20 cellular contexts compared by ENCODE assay signal in genomic region chr20:23550227-23550626, GRCh38. TPM values are rescaled to one million over a fixed set of nuclear protein-coding genes. Genes with fewer than 3 reads are reported as not detected.
A peak's percentile ranks its signal among the peaks of the same experiment; 100 is the strongest.
DNase-seq lines count a peak whose midpoint lies in the region; ATAC-seq, FAIRE-seq and TF ChIP-seq lines count a peak whose summit lies in the region.
"Had no signal": no experiment of that assay in that cellular context is flagged by ENCODE, and none has a peak within 500 bp of the region (broad histone marks: within the 10 kb centered on the region; RNA-seq: fewer than 3 reads in every experiment).

No MANE protein-coding gene starts in this region.

- H3K9me3 ChIP-seq in H1 (ENCODE audit: insufficient read depth in 2 of 2, low read depth in 1 of 2, low read length in 1 of 2): no peaks in the 10 kb centered on the region
- H3K9me3 ChIP-seq in keratinocyte (ENCODE audit: control insufficient read depth, low read depth, low read length): no peaks in the 10 kb centered on the region

- H2BK5ac ChIP-seq in H1 (ENCODE audit: low read depth, low read length): no peak overlapping the region

- no peaks in the 10 kb centered on the region for H3K36me3 ChIP-seq in H1 (ENCODE audit: control insufficient read depth in 2 of 4, insufficient read depth in 4 of 4, low read length in 3 of 4)
- no peaks in the 10 kb centered on the region for H3K36me3 ChIP-seq in keratinocyte (ENCODE audit: control insufficient read depth in 2 of 2, extremely low read depth in 1 of 2, insufficient read depth in 2 of 2, low read length in 2 of 2)

- H4K20me1 ChIP-seq in H1 (replicated peaks in 1 of 2; ENCODE audit: control insufficient read depth in 1 of 2, insufficient read depth in 2 of 2, low read length in 2 of 2) (no peaks in the 10 kb centered on the region), keratinocyte (ENCODE audit: control insufficient read depth, extremely low read depth, insufficient read depth, low read length) (no peaks in the 10 kb centered on the region)

- H3K23me2 ChIP-seq in H1 (ENCODE audit: low read depth, low read length): no peaks in the 10 kb centered on the region

- WGBS in H1 (ENCODE audit: extremely low coverage in 1 of 2, insufficient coverage in 1 of 2, insufficient read length in 1 of 2, insufficient replicate concordance in 2 of 2, low coverage in 1 of 2, low lambda C conversion rate in 2 of 2, missing lambda C conversion rate in 1 of 2), 2 experiments: 93% methylated on average over 4 of the region's 4 CpGs; no CpG with 5 or more reads in 1 of the 2 experiments

- no peak overlapping the region for H2AK5ac ChIP-seq in H1 (ENCODE audit: low read depth, low read length)

- H3K4ac ChIP-seq in H1 (replicated peaks; ENCODE audit: insufficient read length, low read depth, low read length): no peak overlapping the region

- H3K4me3 ChIP-seq in H1 (ENCODE audit: extremely low read depth in 1 of 4, insufficient read depth in 2 of 4, low read depth in 3 of 4, low read length in 4 of 4) (no peak overlapping the region), keratinocyte (ENCODE audit: control insufficient read depth in 2 of 3, extremely low read depth in 1 of 3, insufficient read depth in 2 of 3, low read depth in 1 of 3, low read length in 3 of 3) (no peak overlapping the region)

- no peak overlapping the region for H3K4me3 Mint-ChIP-seq in stimulated activated naive CD8-positive, alpha-beta T cell treated with anti-CD3 and anti-CD28 coated beads, Interleukin-15, amount 100 ng/mL, for 72 hours
- H3K4me3 Mint-ChIP-seq: CD14-positive monocyte; CD8-positive, alpha-beta T cell had no signal

- no peak overlapping the region for H2BK15ac ChIP-seq in H1 (ENCODE audit: low read length)

- FAIRE-seq in H1 (lab: Jason Lieb, UNC): no peak
- no peak for FAIRE-seq in keratinocyte (lab: Jason Lieb, UNC)
- FAIRE-seq: D721Med, GM19239, HTR-8/SVneo had no signal

- TF ChIP-seq POLR2A in H1 (IDR thresholded peaks at IDR 0.05; ENCODE audit: control extremely low read depth in 1 of 2, low read depth in 2 of 2, low read length in 2 of 2): no peak

- H4K8ac ChIP-seq in H1 (ENCODE audit: extremely low read depth, insufficient read depth, low read length): no peak overlapping the region

- H4K91ac ChIP-seq in H1 (replicated peaks; ENCODE audit: insufficient read length, low read length): peak overlapping the region; percentile 64

- no peaks in the 10 kb centered on the region for H3K4me1 Mint-ChIP-seq in stimulated activated naive CD8-positive, alpha-beta T cell treated with anti-CD3 and anti-CD28 coated beads, Interleukin-15, amount 100 ng/mL, for 72 hours
- H3K4me1 Mint-ChIP-seq: CD14-positive monocyte had no signal

- H3K79me1 ChIP-seq in H1 (ENCODE audit: low read depth, low read length): no peaks in the 10 kb centered on the region

- no peaks in the 10 kb centered on the region for H3K9me1 ChIP-seq in keratinocyte (ENCODE audit: control insufficient read depth, extremely low read depth, insufficient read depth, low read length)

- H3K27me3 Mint-ChIP-seq in stimulated activated naive CD8-positive, alpha-beta T cell treated with anti-CD3 and anti-CD28 coated beads, Interleukin-15, amount 100 ng/mL, for 72 hours: peaks cover 24% of the 10 kb centered on the region

- H3K4me1 ChIP-seq in H1 (replicated peaks in 1 of 4; ENCODE audit: control insufficient read depth in 3 of 4, insufficient read depth in 4 of 4, low read length in 3 of 4) (no peaks in the 10 kb centered on the region), keratinocyte (ENCODE audit: control insufficient read depth, extremely low read depth, insufficient read depth, low read length) (peaks cover 4% of the 10 kb centered on the region)

- POLR2A ChIA-PET in H1 (lab: Charles Lee; ENCODE audit: partially characterized antibody): no interaction called here

- H2BK120ac ChIP-seq in H1 (replicated peaks; ENCODE audit: low read depth, low read length): no peak overlapping the region

- CTCF ChIA-PET in H1 (lab: Charles Lee; ENCODE audit: partially characterized antibody): interaction anchor here (0.6 kb wide), 1 partner anchor 95 kb away, joined by 3 read pairs; no protein-coding TSS in a partner anchor

- H3K56ac ChIP-seq in H1 (replicated peaks; ENCODE audit: insufficient read length, low read depth, low read length): no peak overlapping the region

- H3K9me3 Mint-ChIP-seq in stimulated activated naive CD8-positive, alpha-beta T cell treated with anti-CD3 and anti-CD28 coated beads, Interleukin-15, amount 100 ng/mL, for 72 hours: peaks cover 0 to 4% of the 10 kb centered on the region in 2 donors
- H3K9me3 Mint-ChIP-seq: CD8-positive, alpha-beta T cell had no signal

- no peak overlapping the region for H3K27ac ChIP-seq in H1 (ENCODE audit: low read depth, low read length)
- H3K27ac ChIP-seq in keratinocyte (ENCODE audit: control insufficient read depth, insufficient read depth, low read length): no peak overlapping the region
- H3K27ac ChIP-seq: 22Rv1 had no signal

- no peak overlapping the region for H3K18ac ChIP-seq in H1 (ENCODE audit: extremely low read depth, low read length)

- H3K27ac Mint-ChIP-seq in stimulated activated naive CD8-positive, alpha-beta T cell treated with anti-CD3 and anti-CD28 coated beads, Interleukin-15, amount 100 ng/mL, for 72 hours: no peak overlapping the region
- H3K27ac Mint-ChIP-seq: CD14-positive monocyte; CD8-positive, alpha-beta T cell had no signal

- no peak overlapping the region for H3K14ac ChIP-seq in H1 (ENCODE audit: insufficient read length)

- H3K79me2 ChIP-seq in H1 (ENCODE audit: control insufficient read depth in 1 of 2, insufficient read depth in 2 of 2, low read length in 2 of 2) (no peaks in the 10 kb centered on the region), keratinocyte (ENCODE audit: control insufficient read depth, insufficient read depth, low read length) (no peaks in the 10 kb centered on the region)

- H3K23ac ChIP-seq in H1 (ENCODE audit: insufficient read length): no peak overlapping the region

- H3K9ac ChIP-seq in H1 (replicated peaks in 1 of 4; ENCODE audit: extremely low read depth in 1 of 4, low read depth in 3 of 4, low read length in 3 of 4) (no peak overlapping the region), keratinocyte (ENCODE audit: control insufficient read depth, extremely low read depth, insufficient read depth, low read length) (no peak overlapping the region)

- TF ChIP-seq CTCF in H1 (IDR thresholded peaks at IDR 0.05; ENCODE audit: control extremely low read depth in 1 of 3, insufficient read depth in 1 of 3, low read depth in 1 of 3, low read length in 3 of 3): no peak
- TF ChIP-seq CTCF in keratinocyte (optimal IDR thresholded peaks at IDR 0.05 in 1 of 3, IDR thresholded peaks at IDR 0.05 in 1 of 3, conservative IDR thresholded peaks at IDR 0.05 in 1 of 3; ENCODE audit: extremely low read depth in 1 of 3, insufficient read depth in 2 of 3, low read length in 3 of 3): no peak

- peak overlapping the region; percentile 65; the same call in 1 of the 2 replicates for H2AFZ ChIP-seq in H1 (ENCODE audit: low read length)
- peak overlapping the region; percentile 65 for H2AFZ ChIP-seq in keratinocyte (ENCODE audit: control insufficient read depth, low read length)

- no peaks in the 10 kb centered on the region for H3K27me3 ChIP-seq in H1 (replicated peaks in 1 of 4; ENCODE audit: control insufficient read depth in 3 of 4, extremely low read depth in 1 of 4, insufficient read depth in 3 of 4, low read length in 3 of 4)
- H3K27me3 ChIP-seq in keratinocyte (ENCODE audit: control insufficient read depth, extremely low read depth, insufficient read depth, low read length): no peaks in the 10 kb centered on the region

- no peak for TF ChIP-seq EP300 in H1 (IDR thresholded peaks at IDR 0.05; ENCODE audit: borderline replicate concordance in 1 of 2, low read depth in 2 of 2, low read length in 2 of 2)

- H3K4me2 ChIP-seq in H1 (ENCODE audit: insufficient read depth in 1 of 2, low read depth in 2 of 2, low read length in 2 of 2) (no peak overlapping the region), keratinocyte (ENCODE audit: control insufficient read depth, extremely low read depth, insufficient read depth, low read depth, low read length) (peak overlapping the region; percentile 42)

- dilution Hi-C loops in keratinocyte (cut with MboI; ENCODE audit: extremely low pct_ligation_motif_present, low sequenced_read_pairs): no loop called here

- H2BK12ac ChIP-seq in H1 (ENCODE audit: low read depth, low read length): no peak overlapping the region

- no peak overlapping the region for H4K5ac ChIP-seq in H1 (ENCODE audit: insufficient read length, low read depth, low read length)

- DNase-seq in DMS153 (lab: John Stamatoyannopoulos, UW) (peak; percentile 15), DMS153 treated with DMSO at 0.1 percent for 48 hours (lab: John Stamatoyannopoulos, UW; ENCODE audit: unreplicated experiment) (no peak), HPDE6-E6E7 (ENCODE audit: extremely low spot score) (peak; percentile 85), H1 (ENCODE audit: low read depth in 1 of 2, low spot score in 2 of 2) (no peak), keratinocyte (ENCODE audit: low read depth, low spot score) (no peak), NCI-H345 (lab: John Stamatoyannopoulos, UW) (no peak)
- no peak for DNase-seq in stimulated activated naive CD8-positive, alpha-beta T cell treated with anti-CD3 and anti-CD28 coated beads, Interleukin-15, amount 100 ng/mL, for 72 hours
- DNase-seq: CD8-positive, alpha-beta T cell; COR-L47; DMS53; GF-D8; H7 had no signal

- no peak for ATAC-seq in HG03460 (IDR thresholded peaks at IDR 0.05; ENCODE audit: unreplicated experiment)
- ATAC-seq in stimulated activated naive CD8-positive, alpha-beta T cell treated with anti-CD3 and anti-CD28 coated beads, Interleukin-15, amount 100 ng/mL, for 72 hours: no peak
- ATAC-seq: CD8-positive, alpha-beta T cell had no signal

- TF ChIP-seq RAD21 in H1 (IDR thresholded peaks at IDR 0.05 in 1 of 2, conservative IDR thresholded peaks at IDR 0.05 in 1 of 2; ENCODE audit: low read depth in 2 of 2, low read length in 2 of 2): no peak

- no peak overlapping the region for H2BK20ac ChIP-seq in H1 (ENCODE audit: low read length)

RNA-seq across cellular contexts. Expression of gene CST9L, which starts 18.1 kb away (rescaled TPM):
- not detected in 2 replicates for total RNA-seq in H1 (2021; fragmentation: NEBNext Ultra II Directional; extraction: Animal tissue kit (Norgen Biotek cat#: 25700))
- polyA plus RNA-seq in H1 (2011; rRNA removed) (not detected in 2 replicates), keratinocyte (not detected in 3 replicates)
- not detected for polyA plus RNA-seq in H1 (2011; cell fraction: cytosol; rRNA removed)
- not detected for polyA plus RNA-seq in H1 (2011; cell fraction: nucleus; rRNA removed)
- polyA plus RNA-seq in H1 (2012, experiment 1 of 2): not detected in 4 replicates
- polyA plus RNA-seq in H1 (2012, experiment 2 of 2): not detected
- polyA plus RNA-seq in H1 (2013, experiment 1 of 2): not detected
- not detected for polyA plus RNA-seq in H1 (2013, experiment 2 of 2)
- not detected in 2 replicates for polyA minus RNA-seq in H1 (2011; rRNA and poly(A)+ RNA removed)
- polyA minus RNA-seq in H1 (2011; cell fraction: cytosol; rRNA and poly(A)+ RNA removed): not detected
- not detected for polyA minus RNA-seq in H1 (2011; cell fraction: nucleus; rRNA and poly(A)+ RNA removed)
- not detected for polyA plus RNA-seq in keratinocyte (2011; ENCODE audit: low read depth)
- polyA plus RNA-seq in keratinocyte (2011; cell fraction: cytosol; rRNA removed): not detected in 2 replicates
- polyA plus RNA-seq in keratinocyte (2011; cell fraction: nucleus; rRNA removed): not detected in 2 replicates
- not detected in 2 replicates for polyA plus RNA-seq in keratinocyte (2012; ENCODE audit: low replicate concordance)
- polyA minus RNA-seq in keratinocyte: not detected in 3 replicates
- not detected for polyA minus RNA-seq in keratinocyte (2011; cell fraction: cytosol; rRNA and poly(A)+ RNA removed)
- polyA minus RNA-seq in keratinocyte (2011; cell fraction: nucleus; rRNA and poly(A)+ RNA removed): not detected in 2 replicates
- total RNA-seq: A673; CD8-positive, alpha-beta T cell; H7 had no signal
- polyA plus RNA-seq: BJ, CD14-positive monocyte had no signal

RNA-seq across cellular contexts. Expression of gene CST9, which starts 55.5 kb away (rescaled TPM):
- total RNA-seq in H1 (2021; fragmentation: NEBNext Ultra II Directional; extraction: Animal tissue kit (Norgen Biotek cat#: 25700)): 0.19 TPM in 1 of 2 replicates, not detected in the other
- polyA plus RNA-seq in H1 (2011; rRNA removed) (0.05 and 0.08 TPM in 2 replicates), keratinocyte (not detected in 3 replicates)
- polyA plus RNA-seq in H1 (2011; cell fraction: cytosol; rRNA removed): 0.09 TPM
- polyA plus RNA-seq in H1 (2011; cell fraction: nucleus; rRNA removed): 0.13 TPM
- polyA plus RNA-seq in H1 (2012, experiment 1 of 2): not detected in 4 replicates
- polyA plus RNA-seq in H1 (2012, experiment 2 of 2): not detected
- polyA plus RNA-seq in H1 (2013, experiment 1 of 2): not detected
- not detected for polyA plus RNA-seq in H1 (2013, experiment 2 of 2)
- polyA minus RNA-seq in H1 (2011; rRNA and poly(A)+ RNA removed): 0.09 TPM in 1 of 2 replicates, not detected in the other
- not detected for polyA minus RNA-seq in H1 (2011; cell fraction: cytosol; rRNA and poly(A)+ RNA removed)
- polyA minus RNA-seq in H1 (2011; cell fraction: nucleus; rRNA and poly(A)+ RNA removed): not detected
- not detected for polyA plus RNA-seq in keratinocyte (2011; ENCODE audit: low read depth)
- not detected in 2 replicates for polyA plus RNA-seq in keratinocyte (2011; cell fraction: cytosol; rRNA removed)
- not detected in 2 replicates for polyA plus RNA-seq in keratinocyte (2011; cell fraction: nucleus; rRNA removed)
- polyA plus RNA-seq in keratinocyte (2012; ENCODE audit: low replicate concordance): not detected in 2 replicates
- 0.32 TPM in 1 of 3 replicates, not detected in the others for polyA minus RNA-seq in keratinocyte
- polyA minus RNA-seq in keratinocyte (2011; cell fraction: cytosol; rRNA and poly(A)+ RNA removed): not detected
- polyA minus RNA-seq in keratinocyte (2011; cell fraction: nucleus; rRNA and poly(A)+ RNA removed): not detected in 2 replicates
- total RNA-seq: A673; CD8-positive, alpha-beta T cell; H7 had no signal
- polyA plus RNA-seq: BJ had no signal

RNA-seq across cellular contexts. Expression of gene CST8, which starts 59.3 kb away (rescaled TPM):
- total RNA-seq in H1 (2021; fragmentation: NEBNext Ultra II Directional; extraction: Animal tissue kit (Norgen Biotek cat#: 25700)): not detected in 2 replicates
- not detected in 2 replicates for polyA plus RNA-seq in H1 (2011; rRNA removed)
- polyA plus RNA-seq in H1 (2011; cell fraction: cytosol; rRNA removed): not detected
- not detected for polyA plus RNA-seq in H1 (2011; cell fraction: nucleus; rRNA removed)
- not detected in 4 replicates for polyA plus RNA-seq in H1 (2012, experiment 1 of 2)
- not detected for polyA plus RNA-seq in H1 (2012, experiment 2 of 2)
- polyA plus RNA-seq in H1 (2013, experiment 1 of 2): not detected
- polyA plus RNA-seq in H1 (2013, experiment 2 of 2): not detected
- polyA minus RNA-seq in H1 (2011; rRNA and poly(A)+ RNA removed): not detected in 2 replicates
- polyA minus RNA-seq in H1 (2011; cell fraction: cytosol; rRNA and poly(A)+ RNA removed): not detected
- polyA minus RNA-seq in H1 (2011; cell fraction: nucleus; rRNA and poly(A)+ RNA removed): not detected
- not detected in 3 replicates for polyA plus RNA-seq in keratinocyte
- not detected for polyA plus RNA-seq in keratinocyte (2011; ENCODE audit: low read depth)
- polyA plus RNA-seq in keratinocyte (2011; cell fraction: cytosol; rRNA removed): not detected in 2 replicates
- polyA plus RNA-seq in keratinocyte (2011; cell fraction: nucleus; rRNA removed): not detected in 2 replicates
- not detected in 2 replicates for polyA plus RNA-seq in keratinocyte (2012; ENCODE audit: low replicate concordance)
- not detected in 3 replicates for polyA minus RNA-seq in keratinocyte
- polyA minus RNA-seq in keratinocyte (2011; cell fraction: cytosol; rRNA and poly(A)+ RNA removed): not detected
- polyA minus RNA-seq in keratinocyte (2011; cell fraction: nucleus; rRNA and poly(A)+ RNA removed): not detected in 2 replicates
- total RNA-seq: A673; CD8-positive, alpha-beta T cell; H7 had no signal
- polyA plus RNA-seq: BJ, CD14-positive monocyte had no signal

Comparison
In these comparisons a context has a peak if more than half of its experiments do, and no peak if none do; other contexts are left out.
1. DNase-seq: peak in DMS153 (single experiment) and HPDE6-E6E7 (single experiment); none in DMS153 treated with DMSO at 0.1 percent for 48 hours (single experiment), H1 (0 of 2), keratinocyte (single experiment), NCI-H345 (single experiment) and stimulated activated naive CD8-positive, alpha-beta T cell treated with anti-CD3 and anti-CD28 coated beads, Interleukin-15, amount 100 ng/mL, for 72 hours (0 of 2).